1 cellular context compared by ENCODE assay signal in genomic region chr7:4758111-4758510, GRCh38.
TF ChIP-seq lines count a peak whose summit lies in the region.

No MANE protein-coding gene starts in this region.

TF ChIP-seq in HepG2, 621 proteins besides CTCF, POLR2A, EP300 and RAD21 (continued from another document):
- TF ChIP-seq ZBTB49 (CRISPR knock-in tag; IDR thresholded peaks at IDR 0.05; ENCODE audit: borderline replicate concordance) (no peak), KLF13 (CRISPR knock-in tag; IDR thresholded peaks at IDR 0.05) (no peak), TARDBP (CRISPR knock-in tag; IDR thresholded peaks at IDR 0.05) (no peak), ZBTB33 (CRISPR knock-in tag; IDR thresholded peaks at IDR 0.05) (no peak), SNAPC4 (CRISPR knock-in tag; IDR thresholded peaks at IDR 0.05) (no peak), GLMP (CRISPR knock-in tag; IDR thresholded peaks at IDR 0.05; ENCODE audit: borderline replicate concordance) (no peak)
